8 cellular contexts compared by ENCODE assay signal in genomic region chr10:16521311-16522016, GRCh38. TPM values are rescaled to one million over a fixed set of nuclear protein-coding genes. Genes with fewer than 3 reads are reported as not detected.
DNase-seq lines count a peak whose midpoint lies in the region; ATAC-seq and TF ChIP-seq lines count a peak whose summit lies in the region.

Gene C1QL3, minus strand, starts transcription at chr10:16521879. Its CDS starts 814 bp downstream, at chr10:16521065.

- ATAC-seq in GM21786 (IDR thresholded peaks at IDR 0.05; ENCODE audit: unreplicated experiment) = peak; percentile 27
- ATAC-seq in stimulated activated naive B cell treated with anti-CD40 and anti-IgM and Interleukin-4, amounts not matched to agents 10 μg/mL and 1 μg/mL and 100 μg/mL, for 72 hours (replicated peaks) = peak; percentile 68 to 70

- peak; percentile 2 for DNase-seq in NCI-H510A (lab: John Stamatoyannopoulos, UW)
- peak; percentile 27 for DNase-seq in mammary epithelial cell
- DNase-seq in left kidney (ENCODE audit: low read depth, low spot score) = peak; percentile 80
- DNase-seq in stimulated activated naive B cell treated with anti-CD40 and anti-IgM and Interleukin-4, amounts not matched to agents 10 μg/mL and 1 μg/mL and 100 μg/mL, for 72 hours = peak; percentile 34
- no peak for DNase-seq in SIG-M5 treated with dmso at 0.1 percent for 504 hours (lab: John Stamatoyannopoulos, UW; ENCODE audit: unreplicated experiment)
- no peak for DNase-seq in Caco-2

- in situ Hi-C loops in mammary epithelial cell (cut with MboI; ENCODE audit: low sequenced_read_pairs in 2 of 2) = no loop called here

- H3K9ac ChIP-seq in mammary epithelial cell (ENCODE audit: insufficient read depth, low read length) = no peak within 1 kb of the TSS

- H3K9me3 ChIP-seq in mammary epithelial cell (replicated peaks; ENCODE audit: insufficient read depth, low read length) = no peaks in the 10 kb centered on the region
- no peaks in the 10 kb centered on the region for H3K9me3 ChIP-seq in Caco-2

- H3K27me3 ChIP-seq in mammary epithelial cell (ENCODE audit: insufficient read depth, low read length) = peaks cover 18% of the 10 kb centered on the region
- H3K27me3 ChIP-seq in Caco-2 (replicated peaks; ENCODE audit: control insufficient read depth, insufficient read depth, low read length) = no peaks in the 10 kb centered on the region

- H3K4me1 Mint-ChIP-seq in stimulated activated naive B cell treated with anti-CD40 and anti-IgM and Interleukin-4, amounts not matched to agents 10 μg/mL and 1 μg/mL and 100 μg/mL, for 72 hours = peaks cover 16 to 26% of the 10 kb centered on the region in 2 donors
- no peaks in the 10 kb centered on the region for H3K4me1 Mint-ChIP-seq in Caco-2 (ENCODE audit: low read depth, unreplicated experiment)

- H3K4me3 ChIP-seq in GM12875 (ENCODE audit: low read depth, low read length) = peak within 1 kb of the TSS; percentile 50
- H3K4me3 ChIP-seq in mammary epithelial cell (replicated peaks in 1 of 3; ENCODE audit: insufficient read depth in 1 of 3, low read depth in 2 of 3, low read length in 3 of 3) = peak within 1 kb of the TSS; percentile 36 to 44 (median 37)
- H3K4me3 ChIP-seq in Caco-2 (ENCODE audit: low read depth, low read length) = no peak within 1 kb of the TSS

- H3K27me3 Mint-ChIP-seq in stimulated activated naive B cell treated with anti-CD40 and anti-IgM and Interleukin-4, amounts not matched to agents 10 μg/mL and 1 μg/mL and 100 μg/mL, for 72 hours = peaks cover 31 to 46% of the 10 kb centered on the region in 2 donors
- H3K27me3 Mint-ChIP-seq in Caco-2 (ENCODE audit: insufficient read depth, unreplicated experiment) = no peaks in the 10 kb centered on the region

- H3K27ac ChIP-seq in mammary epithelial cell (ENCODE audit: insufficient read depth, low read depth, low read length) = no peak within 1 kb of the TSS

- dilution Hi-C loops in mammary epithelial cell (cut with HindIII; ENCODE audit: low sequenced_read_pairs) = no loop called here

- BruUV-seq in mammary epithelial cell (replicated peaks; lab: Mats Ljungman, UMichigan) (no TSS peak), Caco-2 (replicated peaks; lab: Mats Ljungman, UMichigan) (no TSS peak)

- H3K4me1 ChIP-seq in mammary epithelial cell (ENCODE audit: insufficient read depth, low read length) = peaks cover 9% of the 10 kb centered on the region
- H3K4me1 ChIP-seq in Caco-2 = no peaks in the 10 kb centered on the region

- H3K9me3 Mint-ChIP-seq in stimulated activated naive B cell treated with anti-CD40 and anti-IgM and Interleukin-4, amounts not matched to agents 10 μg/mL and 1 μg/mL and 100 μg/mL, for 72 hours = no peaks in the 10 kb centered on the region
- no peaks in the 10 kb centered on the region for H3K9me3 Mint-ChIP-seq in Caco-2 (ENCODE audit: unreplicated experiment)

- no peaks in the 10 kb centered on the region for H3K79me2 ChIP-seq in mammary epithelial cell (ENCODE audit: insufficient read depth, low read length)

- H3K4me3 Mint-ChIP-seq in stimulated activated naive B cell treated with anti-CD40 and anti-IgM and Interleukin-4, amounts not matched to agents 10 μg/mL and 1 μg/mL and 100 μg/mL, for 72 hours = peak within 1 kb of the TSS; percentile 85 to 86
- H3K4me3 Mint-ChIP-seq in Caco-2 (ENCODE audit: unreplicated experiment) = no peak within 1 kb of the TSS

- H3K36me3 ChIP-seq in mammary epithelial cell (ENCODE audit: insufficient read depth, low read length) (no peaks in the 10 kb centered on the region), Caco-2 (ENCODE audit: control insufficient read depth, insufficient read depth, low read length) (no peaks in the 10 kb centered on the region)

- peak within 1 kb of the TSS; percentile 85 for H3K4me2 ChIP-seq in mammary epithelial cell (ENCODE audit: insufficient read depth, low read depth, low read length)

- intact Hi-C loops in mammary epithelial cell (cut with micrococcal nuclease) (no loop called here), Caco-2 (cut with micrococcal nuclease; ENCODE audit: unreplicated experiment) (no loop called here)

- 6% methylated on average over 22 of the region's 68 CpGs for WGBS in mammary epithelial cell (ENCODE audit: low coverage, missing lambda C conversion rate)

- CTCF ChIA-PET in mammary epithelial cell (lab: Charles Lee; ENCODE audit: low non-redundant PET) (no interaction called here), Caco-2 (lab: Charles Lee) (no interaction called here)

- H2AFZ ChIP-seq in mammary epithelial cell (ENCODE audit: low read depth, low read length) = peak within 1 kb of the TSS; percentile 75

- H4K20me1 ChIP-seq in mammary epithelial cell (ENCODE audit: insufficient read depth, low read length) = no peaks in the 10 kb centered on the region

- TF ChIP-seq CTCF in GM12875 (IDR thresholded peaks at IDR 0.05; ENCODE audit: borderline replicate concordance, insufficient read depth, low read depth, low read length) (no peak), mammary epithelial cell (conservative IDR thresholded peaks at IDR 0.05 in 1 of 2, IDR thresholded peaks at IDR 0.05 in 1 of 2; ENCODE audit: extremely low read depth in 1 of 2, insufficient read depth in 1 of 2, low read depth in 1 of 2, low read length in 2 of 2) (no peak), Caco-2 (IDR thresholded peaks at IDR 0.05; ENCODE audit: insufficient read depth in 1 of 2, low read depth in 1 of 2, low read length in 1 of 2, severe bottlenecking in 1 of 2, unreplicated experiment in 1 of 2) (no peak)

- POLR2A ChIA-PET in Caco-2 (lab: Charles Lee) = no interaction called here

- H3K27ac Mint-ChIP-seq in stimulated activated naive B cell treated with anti-CD40 and anti-IgM and Interleukin-4, amounts not matched to agents 10 μg/mL and 1 μg/mL and 100 μg/mL, for 72 hours = peak within 1 kb of the TSS; percentile 20
- H3K27ac Mint-ChIP-seq in Caco-2 (ENCODE audit: unreplicated experiment) = no peak within 1 kb of the TSS

- H3K36me3 Mint-ChIP-seq in stimulated activated naive B cell treated with anti-CD40 and anti-IgM and Interleukin-4, amounts not matched to agents 10 μg/mL and 1 μg/mL and 100 μg/mL, for 72 hours = peaks cover 0 to 11% of the 10 kb centered on the region in 2 donors
- peaks cover 7% of the 10 kb centered on the region for H3K36me3 Mint-ChIP-seq in Caco-2 (ENCODE audit: insufficient read depth, unreplicated experiment)

RNA-seq across cellular contexts. Expression of gene C1QL3, which starts in this region (rescaled TPM):
- total RNA-seq in mammary epithelial cell (under 1 TPM in 1 of 2 donors, not detected in 1; 0.33 TPM), Caco-2 (2022) (not detected in 2 replicates)
- not detected for polyA plus RNA-seq in mammary epithelial cell
- polyA minus RNA-seq in mammary epithelial cell = not detected

Comparison
In these comparisons a context has a peak if more than half of its experiments do, and no peak if none do; other contexts are left out.
1. Peak in DNase-seq, H3K4me3 ChIP-seq and H3K4me2 ChIP-seq in mammary epithelial cell; RNA of the gene not detected or under 1 TPM.
2. DNase-seq: peak in NCI-H510A (single experiment), left kidney (single experiment) and stimulated activated naive B cell treated with anti-CD40 and anti-IgM and Interleukin-4, amounts not matched to agents 10 μg/mL and 1 μg/mL and 100 μg/mL, for 72 hours (single experiment); none in SIG-M5 treated with dmso at 0.1 percent for 504 hours (single experiment) and Caco-2 (0 of 2).